Comparison of ENCODE assay signal across 8 cellular contexts in genomic region chr19:35935911-35936737, GRCh38. TPM values are rescaled to one million over a fixed set of nuclear protein-coding genes. Genes with fewer than 3 reads are reported as not detected.
DNase-seq lines count a peak whose midpoint lies in the region; ATAC-seq, FAIRE-seq and TF ChIP-seq lines count a peak whose summit lies in the region.

LRFN3 (plus strand) TSS chr19:35936374; CDS start chr19:35939426, 3,052 bp downstream.

- H3K79me2 ChIP-seq in H1 (ENCODE audit: control insufficient read depth in 1 of 2, insufficient read depth in 2 of 2, low read length in 2 of 2): peaks cover 0 to 6% of the 10 kb centered on the region in 2 experiments; a peak in 1 of 4 replicates

- H4K8ac ChIP-seq in H1 (ENCODE audit: extremely low read depth, insufficient read depth, low read length): no peak within 1 kb of the TSS
- H4K8ac ChIP-seq in mesenchymal stem cell (ENCODE audit: low read length): peak within 1 kb of the TSS; percentile 79

- H3K27ac ChIP-seq in H1 (ENCODE audit: low read depth, low read length): no peak within 1 kb of the TSS
- H3K27ac ChIP-seq in mesenchymal stem cell (ENCODE audit: low read length, poor library complexity, severe bottlenecking): no peak within 1 kb of the TSS

- H2BK15ac ChIP-seq in H1 (ENCODE audit: low read length) (peak within 1 kb of the TSS; percentile 34; the same call in 1 of the 2 replicates), mesenchymal stem cell (ENCODE audit: low read depth, poor library complexity, severe bottlenecking) (peak within 1 kb of the TSS; percentile 99)

- H2BK12ac ChIP-seq in H1 (ENCODE audit: low read depth, low read length) (peak within 1 kb of the TSS; percentile 41; the same call in 1 of the 2 replicates), mesenchymal stem cell (ENCODE audit: low read length in 2 of 2) (peak within 1 kb of the TSS in 1 of 2 experiments; percentile 4)

- POLR2A ChIA-PET in activated CD8-positive, alpha-beta memory T cell treated with anti-CD3 and anti-CD28 coated beads for 36 hours (lab: Charles Lee): no interaction called here
- POLR2A ChIA-PET in H1 (lab: Charles Lee; ENCODE audit: partially characterized antibody): no interaction called here

- peak within 1 kb of the TSS; percentile 24; the same call in 1 of the 2 replicates for H2BK20ac ChIP-seq in H1 (ENCODE audit: low read length)

- H3K27me3 ChIP-seq in H1 (replicated peaks in 1 of 4; ENCODE audit: control insufficient read depth in 3 of 4, extremely low read depth in 1 of 4, insufficient read depth in 3 of 4, low read length in 3 of 4): no peaks in the 10 kb centered on the region; a peak in 1 of 7 replicates
- H3K27me3 ChIP-seq in mesenchymal stem cell (ENCODE audit: control insufficient read depth in 1 of 2, insufficient read depth in 1 of 2, low read length in 2 of 2): no peaks in the 10 kb centered on the region

- peak within 1 kb of the TSS in 2 of 4 experiments; percentile 23 to 70; a peak in 4 of 7 replicates for H3K9ac ChIP-seq in H1 (replicated peaks in 1 of 4; ENCODE audit: extremely low read depth in 1 of 4, low read depth in 3 of 4, low read length in 3 of 4)
- peak within 1 kb of the TSS; percentile 89 for H3K9ac ChIP-seq in mesenchymal stem cell (ENCODE audit: low read length)

- TF ChIP-seq RAD21 in H1 (IDR thresholded peaks at IDR 0.05 in 1 of 2, conservative IDR thresholded peaks at IDR 0.05 in 1 of 2; ENCODE audit: low read depth in 2 of 2, low read length in 2 of 2): no peak

- no peak for TF ChIP-seq CTCF in H1 (IDR thresholded peaks at IDR 0.05; ENCODE audit: control extremely low read depth in 1 of 3, insufficient read depth in 1 of 3, low read depth in 1 of 3, low read length in 3 of 3)

- WGBS in H1 (ENCODE audit: extremely low coverage in 1 of 2, insufficient coverage in 1 of 2, insufficient read length in 1 of 2, insufficient replicate concordance in 2 of 2, low coverage in 1 of 2, low lambda C conversion rate in 2 of 2, missing lambda C conversion rate in 1 of 2), 2 experiments: 17% methylated on average over 21 of the region's 68 CpGs; no CpG with 5 or more reads in 1 of the 2 experiments
- WGBS in mesenchymal stem cell: 3% methylated on average over 34 of the region's 68 CpGs

- H2AK5ac ChIP-seq in H1 (ENCODE audit: low read depth, low read length) (no peak within 1 kb of the TSS; the same call in 1 of the 2 replicates), mesenchymal stem cell (ENCODE audit: low read length, severe bottlenecking) (no peak within 1 kb of the TSS)

- H2BK5ac ChIP-seq in H1 (ENCODE audit: low read depth, low read length): peak within 1 kb of the TSS; percentile 22; the same call in 1 of the 2 replicates
- peak within 1 kb of the TSS; percentile 35 for H2BK5ac ChIP-seq in mesenchymal stem cell (ENCODE audit: low read depth, low read length, poor library complexity, severe bottlenecking)

- H3K4me1 ChIP-seq in H1 (replicated peaks in 1 of 4; ENCODE audit: control insufficient read depth in 3 of 4, insufficient read depth in 4 of 4, low read length in 3 of 4) (peaks cover 0 to 14% (median 3%) of the 10 kb centered on the region in 4 experiments; a peak in 4 of 7 replicates), mesenchymal stem cell (ENCODE audit: control insufficient read depth, insufficient read depth, low read depth, low read length) (peaks cover 33% of the 10 kb centered on the region)

- no peak within 1 kb of the TSS for H3K56ac ChIP-seq in H1 (replicated peaks; ENCODE audit: insufficient read length, low read depth, low read length)

- CTCF ChIA-PET in activated CD8-positive, alpha-beta memory T cell treated with anti-CD3 and anti-CD28 coated beads for 36 hours (lab: Charles Lee): no interaction called here
- CTCF ChIA-PET in H1 (lab: Charles Lee; ENCODE audit: partially characterized antibody): no interaction called here

- DNase-seq in SKM-1 treated with dmso at 0.1 percent for 144 hours (lab: John Stamatoyannopoulos, UW; ENCODE audit: unreplicated experiment) (peak; percentile 10), SKM-1 (lab: John Stamatoyannopoulos, UW; ENCODE audit: unreplicated experiment) (no peak), NCI-H526 (lab: John Stamatoyannopoulos, UW) (peak; percentile 92 to 99), H1 (ENCODE audit: low read depth in 1 of 2, low spot score in 2 of 2) (peak in 1 of 2 experiments; percentile 85), mesenchymal stem cell (peak; percentile 75)
- DNase-seq in stimulated activated CD4-positive, alpha-beta T cell treated with anti-CD3 and anti-CD28 coated beads, TNF-alpha, amount 100 ng/mL, for 4 hours (ENCODE audit: low read depth in 3 of 3): peak; percentile 34 to 47 (median 43)

- ATAC-seq in GM18502 (IDR thresholded peaks at IDR 0.05; ENCODE audit: poor library complexity, unreplicated experiment): no peak

- H3K4me3 ChIP-seq in H1 (ENCODE audit: extremely low read depth in 1 of 4, insufficient read depth in 2 of 4, low read depth in 3 of 4, low read length in 4 of 4): peak within 1 kb of the TSS; percentile 63 to 96 (median 69)
- H3K4me3 ChIP-seq in mesenchymal stem cell (ENCODE audit: insufficient read depth in 1 of 2, low read depth in 1 of 2, low read length in 2 of 2): peak within 1 kb of the TSS; percentile 79 to 87

- H4K5ac ChIP-seq in H1 (ENCODE audit: insufficient read length, low read depth, low read length): peak within 1 kb of the TSS; percentile 25

- H2BK120ac ChIP-seq in H1 (replicated peaks; ENCODE audit: low read depth, low read length): no peak within 1 kb of the TSS
- H2BK120ac ChIP-seq in mesenchymal stem cell (ENCODE audit: low read depth, low read length): no peak within 1 kb of the TSS

- H3K14ac ChIP-seq in H1 (ENCODE audit: insufficient read length) (no peak within 1 kb of the TSS), mesenchymal stem cell (ENCODE audit: low read length in 2 of 2) (peak within 1 kb of the TSS in 1 of 2 experiments; percentile 78)

- peaks cover 0 to 10% of the 10 kb centered on the region in 2 experiments for H4K20me1 ChIP-seq in H1 (replicated peaks in 1 of 2; ENCODE audit: control insufficient read depth in 1 of 2, insufficient read depth in 2 of 2, low read length in 2 of 2)

- H3K4ac ChIP-seq in H1 (replicated peaks; ENCODE audit: insufficient read length, low read depth, low read length) (no peak within 1 kb of the TSS), mesenchymal stem cell (ENCODE audit: low read depth in 1 of 2, low read length in 2 of 2) (peak within 1 kb of the TSS; percentile 10 to 24)

- TF ChIP-seq EP300 in H1 (IDR thresholded peaks at IDR 0.05; ENCODE audit: borderline replicate concordance in 1 of 2, low read depth in 2 of 2, low read length in 2 of 2): no peak

- no peak within 1 kb of the TSS for H3K23ac ChIP-seq in H1 (ENCODE audit: insufficient read length)
- H3K23ac ChIP-seq in mesenchymal stem cell (ENCODE audit: low read length in 2 of 2): peak within 1 kb of the TSS in 1 of 2 experiments; percentile 23

- peaks cover 0 to 14% (median 0%) of the 10 kb centered on the region in 4 experiments; a peak in 1 of 8 replicates for H3K36me3 ChIP-seq in H1 (ENCODE audit: control insufficient read depth in 2 of 4, insufficient read depth in 4 of 4, low read length in 3 of 4)
- H3K36me3 ChIP-seq in mesenchymal stem cell (ENCODE audit: control insufficient read depth in 1 of 2, insufficient read depth in 2 of 2, low read depth in 1 of 2, low read length in 2 of 2): peaks cover 9 to 18% of the 10 kb centered on the region in 2 experiments

- peak within 1 kb of the TSS; percentile 75 for H4K91ac ChIP-seq in H1 (replicated peaks; ENCODE audit: insufficient read length, low read length)
- peak within 1 kb of the TSS; percentile 4 for H4K91ac ChIP-seq in mesenchymal stem cell (ENCODE audit: low read length)

- H2AFZ ChIP-seq in H1 (ENCODE audit: low read length) (peak within 1 kb of the TSS; percentile 94), mesenchymal stem cell (ENCODE audit: low read depth, low read length) (peak within 1 kb of the TSS; percentile 79)

- H3K18ac ChIP-seq in H1 (ENCODE audit: extremely low read depth, low read length) (no peak within 1 kb of the TSS; the same call in none of the 2 replicates), mesenchymal stem cell (ENCODE audit: low read depth in 1 of 2, low read length in 2 of 2) (peak within 1 kb of the TSS; percentile 28 to 84)

- FAIRE-seq in H1 (lab: Jason Lieb, UNC): no peak

- H3K9me3 ChIP-seq in H1 (ENCODE audit: insufficient read depth in 2 of 2, low read depth in 1 of 2, low read length in 1 of 2) (no peaks in the 10 kb centered on the region), mesenchymal stem cell (ENCODE audit: control insufficient read depth, low read length) (no peaks in the 10 kb centered on the region)

- peaks cover 13% of the 10 kb centered on the region; the same call in 1 of the 2 replicates for H3K23me2 ChIP-seq in H1 (ENCODE audit: low read depth, low read length)

- peak within 1 kb of the TSS; percentile 88 for H3K4me2 ChIP-seq in H1 (ENCODE audit: insufficient read depth in 1 of 2, low read depth in 2 of 2, low read length in 2 of 2)
- peak within 1 kb of the TSS; percentile 81 for H3K4me2 ChIP-seq in mesenchymal stem cell (ENCODE audit: low read length, poor library complexity, severe bottlenecking)

- H3K79me1 ChIP-seq in H1 (ENCODE audit: low read depth, low read length) (peaks cover 2% of the 10 kb centered on the region; the same call in 1 of the 2 replicates), mesenchymal stem cell (replicated peaks; ENCODE audit: low read length, poor library complexity, severe bottlenecking) (peaks cover 26% of the 10 kb centered on the region)

- TF ChIP-seq POLR2A in H1 (IDR thresholded peaks at IDR 0.05; ENCODE audit: control extremely low read depth in 1 of 2, low read depth in 2 of 2, low read length in 2 of 2): no peak

TF ChIP-seq in H1, 55 proteins besides CTCF, POLR2A, EP300 and RAD21 (continues in another document):
- TF ChIP-seq MAX (IDR thresholded peaks at IDR 0.05) (peak; percentile 49), YY1 (IDR thresholded peaks at IDR 0.05; ENCODE audit: low read depth, low read length) (no peak), ASH2L (IDR thresholded peaks at IDR 0.05; ENCODE audit: low read length) (peak; percentile 8)

RNA-seq across cellular contexts. Expression of gene LRFN3, which starts in this region (rescaled TPM):
- total RNA-seq in activated CD8-positive, alpha-beta memory T cell treated with anti-CD3 and anti-CD28 coated beads for 36 hours: 10 to 100 TPM; 11.8 TPM
- 15.2 and 16.8 TPM in 2 replicates for total RNA-seq in H1 (2021; fragmentation: NEBNext Ultra II Directional; extraction: Animal tissue kit (Norgen Biotek cat#: 25700))
- 4.6 and 8.0 TPM in 2 replicates for polyA plus RNA-seq in H1 (2011; rRNA removed)
- 3.2 TPM for polyA plus RNA-seq in H1 (2011; cell fraction: cytosol; rRNA removed)
- polyA plus RNA-seq in H1 (2011; cell fraction: nucleus; rRNA removed): 6.9 TPM
- polyA plus RNA-seq in H1 (2012, experiment 1 of 2): 7.2 to 13.6 TPM (median 12.7 TPM) in 4 replicates
- polyA plus RNA-seq in H1 (2012, experiment 2 of 2): 9.9 TPM
- 19.6 TPM for polyA plus RNA-seq in H1 (2013, experiment 1 of 2)
- polyA plus RNA-seq in H1 (2013, experiment 2 of 2): 18.6 TPM
- 2.1 and 2.4 TPM in 2 replicates for polyA minus RNA-seq in H1 (2011; rRNA and poly(A)+ RNA removed)
- 7.6 TPM for polyA minus RNA-seq in H1 (2011; cell fraction: cytosol; rRNA and poly(A)+ RNA removed)
- 6.9 TPM for polyA minus RNA-seq in H1 (2011; cell fraction: nucleus; rRNA and poly(A)+ RNA removed)
- polyA plus RNA-seq in mesenchymal stem cell (2013, experiment 1 of 2): 17.0 TPM
- 16.1 TPM for polyA plus RNA-seq in mesenchymal stem cell (2013, experiment 2 of 2)
